ENCODE assay signal across 11 cellular contexts in genomic region chr12:1907652-1908611, GRCh38. TPM values are rescaled to one million over a fixed set of nuclear protein-coding genes. Genes with fewer than 3 reads are reported as not detected.
DNase-seq lines count a peak whose midpoint lies in the region; ATAC-seq, FAIRE-seq and TF ChIP-seq lines count a peak whose summit lies in the region.
"Had no signal": no experiment of that assay in that cellular context is flagged by ENCODE, and none has a peak within 500 bp of the region (broad histone marks: within the 10 kb centered on the region; RNA-seq: fewer than 3 reads in every experiment).

No MANE protein-coding gene starts in this region.

- POLR2A ChIA-PET in HepG2 (lab: Yijun Ruan, JAX), result no interaction called here

- no peak for TF ChIP-seq CTCF in HepG2 (CRISPR knock-in tag; IDR thresholded peaks at IDR 0.05)
- TF ChIP-seq CTCF in upper lobe of right lung (IDR thresholded peaks at IDR 0.05), result no peak
- TF ChIP-seq CTCF in D721Med (IDR thresholded peaks at IDR 0.05; ENCODE audit: insufficient read depth, missing control alignments), result no peak

- H3K9me3 ChIP-seq in HepG2 (ENCODE audit: low read length) (peaks cover 13% of the 10 kb centered on the region), upper lobe of right lung (peaks cover 16% of the 10 kb centered on the region)

- H3K4me3 Mint-ChIP-seq in activated naive CD8-positive, alpha-beta T cell treated with anti-CD3 and anti-CD28 coated beads for 36 hours, result peak overlapping the region; percentile 77

- ATAC-seq in HepG2, result peak; percentile 56
- peak; percentile 57 for ATAC-seq in upper lobe of right lung
- ATAC-seq in GM21447 (IDR thresholded peaks at IDR 0.05; ENCODE audit: unreplicated experiment), result no peak
- ATAC-seq: Panc1 had no signal

- H3K9ac ChIP-seq in HepG2 (ENCODE audit: insufficient read depth, low read depth, low read length), result no peak overlapping the region

- H3K4me1 Mint-ChIP-seq in activated naive CD8-positive, alpha-beta T cell treated with anti-CD3 and anti-CD28 coated beads for 36 hours, result peaks cover 4% of the 10 kb centered on the region

- in situ Hi-C loops in HepG2 (cut with HindIII; ENCODE audit: extremely low pct_ligation_motif_present, low pct_unique_long_range_greater_than_20kb), result no loop called here

- H4K20me1 ChIP-seq in HepG2 (ENCODE audit: insufficient read depth, low read length), result no peaks in the 10 kb centered on the region

- H3K79me2 ChIP-seq in HepG2 (ENCODE audit: insufficient read depth, low read length), result no peaks in the 10 kb centered on the region

- no peak for TF ChIP-seq POLR2A in HepG2 (IDR thresholded peaks at IDR 0.05; ENCODE audit: insufficient read depth in 1 of 2, low read depth in 2 of 2, low read length in 2 of 2)

- peak; percentile 84 for DNase-seq in DMS53 (lab: John Stamatoyannopoulos, UW)
- no peak for DNase-seq in DMS53 treated with DMSO at 0.1 percent for 48 hours (lab: John Stamatoyannopoulos, UW; ENCODE audit: unreplicated experiment)
- peak; percentile 43 for DNase-seq in activated naive CD8-positive, alpha-beta T cell treated with anti-CD3 and anti-CD28 coated beads for 36 hours
- no peak for DNase-seq in HepG2 (ENCODE audit: low spot score)
- DNase-seq in upper lobe of right lung, result peak; percentile 65
- no peak for DNase-seq in KG1 (lab: John Stamatoyannopoulos, UW)
- no peak for DNase-seq in D721Med (ENCODE audit: insufficient read length, low spot score)

- CTCF ChIA-PET in HepG2 (lab: Yijun Ruan, JAX; ENCODE audit: low intra/inter-chr PET ratio, low total read pairs), result no interaction called here

- peaks cover 28% of the 10 kb centered on the region for H3K9me3 Mint-ChIP-seq in activated naive CD8-positive, alpha-beta T cell treated with anti-CD3 and anti-CD28 coated beads for 36 hours

- H3K36me3 ChIP-seq in HepG2 (replicated peaks in 1 of 2; ENCODE audit: control insufficient read depth in 1 of 2, insufficient read depth in 2 of 2, low read length in 2 of 2), result no peaks in the 10 kb centered on the region
- H3K36me3 ChIP-seq in upper lobe of right lung, result no peaks in the 10 kb centered on the region

- peaks cover 2 to 5% of the 10 kb centered on the region in 2 experiments; a peak in 2 of 5 replicates for H3K27me3 ChIP-seq in HepG2 (ENCODE audit: control insufficient read depth in 1 of 2, insufficient read depth in 2 of 2, low read length in 2 of 2)
- H3K27me3 ChIP-seq in upper lobe of right lung, result peaks cover 12% of the 10 kb centered on the region

- intact Hi-C loops in HepG2 (cut with micrococcal nuclease; ENCODE audit: unreplicated experiment) (no loop called here), upper lobe of right lung (cut with DNase I) (no loop called here)

- 65% methylated on average over 49 of the region's 67 CpGs for WGBS in HepG2 (ENCODE audit: low lambda C conversion rate)

- H3K4me3 ChIP-seq in HepG2 (replicated peaks in 1 of 3; ENCODE audit: insufficient read depth in 1 of 3, low read depth in 2 of 3, low read length in 3 of 3) (peak overlapping the region; percentile 31 to 59 (median 49); a peak in 4 of 6 replicates), upper lobe of right lung (peak overlapping the region; percentile 11)

- H3K36me3 Mint-ChIP-seq in activated naive CD8-positive, alpha-beta T cell treated with anti-CD3 and anti-CD28 coated beads for 36 hours, result no peaks in the 10 kb centered on the region

- no peak for TF ChIP-seq EP300 in HepG2 (IDR thresholded peaks at IDR 0.05; ENCODE audit: low read depth in 2 of 2, low read length in 2 of 2)
- TF ChIP-seq EP300 in HepG2 (CRISPR knock-in tag; IDR thresholded peaks at IDR 0.05; ENCODE audit: borderline replicate concordance), result no peak

- no TSS peak for BruUV-seq in HepG2 (replicated peaks; lab: Mats Ljungman, UMichigan)

- H3K4me1 ChIP-seq in HepG2 (ENCODE audit: insufficient read depth, low read length) (no peaks in the 10 kb centered on the region), upper lobe of right lung (no peaks in the 10 kb centered on the region)

- peaks cover 4% of the 10 kb centered on the region for H3K27me3 Mint-ChIP-seq in activated naive CD8-positive, alpha-beta T cell treated with anti-CD3 and anti-CD28 coated beads for 36 hours

- H3K27ac ChIP-seq in HepG2 (ENCODE audit: extremely low read length, insufficient read depth, low read length) (no peak overlapping the region), upper lobe of right lung (no peak overlapping the region)
- H3K27ac ChIP-seq: 22Rv1 had no signal

- H3K4me2 ChIP-seq in HepG2 (ENCODE audit: low read depth, low read length), result peak overlapping the region; percentile 79

- no peak for TF ChIP-seq RAD21 in HepG2 (CRISPR knock-in tag; IDR thresholded peaks at IDR 0.05)

- H3K27ac Mint-ChIP-seq in activated naive CD8-positive, alpha-beta T cell treated with anti-CD3 and anti-CD28 coated beads for 36 hours, result no peak overlapping the region

- FAIRE-seq in HepG2 (lab: Jason Lieb, UNC), result no peak
- FAIRE-seq in D721Med (lab: Jason Lieb, UNC), result no peak

- H2AFZ ChIP-seq in HepG2 (ENCODE audit: low read length), result no peak overlapping the region

TF ChIP-seq in HepG2, 621 proteins besides CTCF, POLR2A, EP300 and RAD21:
- no peak for TF ChIP-seq XRCC5 (optimal IDR thresholded peaks at IDR 0.05; ENCODE audit: low read length)
- TF ChIP-seq ZBTB7A (CRISPR knock-in tag; IDR thresholded peaks at IDR 0.05), result no peak
- TF ChIP-seq SIN3A (IDR thresholded peaks at IDR 0.05; ENCODE audit: borderline replicate concordance, low read depth, low read length), result 0 out of 2 replicates have a peak, but pooled peaks have one; percentile 33
- TF ChIP-seq ETV5 (CRISPR knock-in tag; IDR thresholded peaks at IDR 0.05; ENCODE audit: borderline replicate concordance), result no peak
- TF ChIP-seq MNT (IDR thresholded peaks at IDR 0.05), result 0 out of 2 replicates have a peak, but pooled peaks have one; percentile 4
TF ChIP-seq in HepG2: peak in this region for 2.

RNA-seq across cellular contexts. Expression of gene CACNA2D4, which starts 10.5 kb away (rescaled TPM):
- total RNA-seq in activated naive CD8-positive, alpha-beta T cell treated with anti-CD3 and anti-CD28 coated beads for 36 hours, result 1 to 10 TPM; 3.8 to 4.0 TPM
- total RNA-seq in HepG2 (2016; rRNA removed; fragmentation: Illumina TruSeq; extraction: Trizol), result 7.2 and 14.2 TPM in 2 replicates
- total RNA-seq in HepG2 (2016; cell fraction: cytosol; rRNA removed; fragmentation: Illumina TruSeq; extraction: Trizol; ENCODE audit: low read depth), result 8.0 and 8.7 TPM in 2 replicates
- 8.0 and 14.5 TPM in 2 replicates for total RNA-seq in HepG2 (2016; cell fraction: insoluble cytoplasmic fraction; rRNA removed; fragmentation: Illumina TruSeq; extraction: Trizol)
- total RNA-seq in HepG2 (2016; cell fraction: membrane; rRNA removed; fragmentation: Illumina TruSeq; extraction: Trizol), result 14.1 and 16.1 TPM in 2 replicates
- total RNA-seq in HepG2 (2016; cell fraction: nucleus; rRNA removed; fragmentation: Illumina TruSeq; extraction: Trizol), result 15.5 and 18.8 TPM in 2 replicates
- 136 and 160 TPM in 2 replicates for polyA plus RNA-seq in HepG2 (2011; rRNA removed)
- polyA plus RNA-seq in HepG2 (2011; cell fraction: cytosol; rRNA removed), result 115 and 149 TPM in 2 replicates
- 402 and 439 TPM in 2 replicates for polyA plus RNA-seq in HepG2 (2011; cell fraction: nucleus; rRNA removed)
- polyA plus RNA-seq in HepG2 (2012), result 73.6 and 103 TPM in 2 replicates
- polyA plus RNA-seq in HepG2 (2016; cell fraction: cytosol; fragmentation: Illumina TruSeq; extraction: Trizol; ENCODE audit: low read depth), result 7.6 and 9.3 TPM in 2 replicates
- polyA plus RNA-seq in HepG2 (2016; cell fraction: insoluble cytoplasmic fraction; fragmentation: Illumina TruSeq; extraction: Trizol; ENCODE audit: low read depth), result 10.4 and 11.5 TPM in 2 replicates
- polyA plus RNA-seq in HepG2 (2016; cell fraction: membrane; fragmentation: Illumina TruSeq; extraction: Trizol; ENCODE audit: low read depth), result 13.7 and 16.7 TPM in 2 replicates
- polyA plus RNA-seq in HepG2 (2016; cell fraction: nucleus; fragmentation: Illumina TruSeq; extraction: Trizol; ENCODE audit: insufficient read depth, low read depth), result 27.6 and 41.2 TPM in 2 replicates
- 202 TPM in 1 of 2 replicates, not detected in the other for polyA minus RNA-seq in HepG2 (2011; rRNA and poly(A)+ RNA removed; ENCODE audit: low replicate concordance)
- 42.4 and 44.5 TPM in 2 replicates for polyA minus RNA-seq in HepG2 (2011; cell fraction: cytosol; rRNA and poly(A)+ RNA removed)
- 135 and 155 TPM in 2 replicates for polyA minus RNA-seq in HepG2 (2011; cell fraction: nucleus; rRNA and poly(A)+ RNA removed)
- total RNA-seq in upper lobe of right lung, result 5.5 TPM
- polyA plus RNA-seq: neural cell had no signal

Comparison
In these comparisons a context has a peak if more than half of its experiments do, and no peak if none do; other contexts are left out.
1. DNase-seq: peak in DMS53 (single experiment), activated naive CD8-positive, alpha-beta T cell treated with anti-CD3 and anti-CD28 coated beads for 36 hours (single experiment) and upper lobe of right lung (single experiment); none in DMS53 treated with DMSO at 0.1 percent for 48 hours (single experiment), HepG2 (single experiment), KG1 (single experiment) and D721Med (single experiment).